19 cellular contexts compared by ENCODE assay signal in the genomic region with DNA sequence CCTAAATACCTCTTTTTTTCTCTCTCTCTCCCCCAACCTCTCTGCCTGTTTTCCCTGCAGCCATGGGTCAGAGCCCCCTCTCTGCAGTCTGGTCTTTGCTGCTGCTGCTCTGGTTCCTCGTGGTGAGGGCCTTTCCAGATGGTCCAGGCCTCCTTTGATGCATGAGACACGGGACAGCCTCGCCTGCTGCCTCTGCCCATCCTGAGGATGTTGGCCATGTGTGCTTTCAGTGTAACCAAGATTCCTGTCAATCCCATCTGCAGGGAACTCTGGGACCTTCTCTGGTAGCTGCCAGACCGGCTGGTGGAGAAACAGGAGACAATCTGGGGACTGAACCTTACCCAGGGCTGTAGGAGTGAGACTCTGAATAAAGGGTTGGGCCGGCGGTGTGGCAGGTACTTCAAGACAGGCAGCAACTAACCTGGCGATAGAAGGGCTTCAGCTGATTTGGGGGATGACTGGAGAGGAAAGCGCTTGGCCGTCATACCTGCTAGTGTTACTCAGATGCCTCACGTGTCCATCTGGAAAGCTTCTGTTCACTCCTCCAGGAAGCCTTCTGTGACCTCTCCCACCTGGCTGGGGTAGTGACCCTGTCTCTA. TPM values are rescaled to one million over a fixed set of nuclear protein-coding genes. Genes with fewer than 3 reads are reported as not detected.
DNase-seq lines count a peak whose midpoint lies in the region; TF ChIP-seq lines count a peak whose summit lies in the region.
"Had no signal": no experiment of that assay in that cellular context is flagged by ENCODE, and none has a peak within 500 bp of the region (broad histone marks: within the 10 kb centered on the region; RNA-seq: fewer than 3 reads in every experiment).

No MANE protein-coding gene starts in this region.

- H3K4me1 Mint-ChIP-seq in activated T-cell treated with anti-CD3 and anti-CD28 coated beads, Interleukin-2, amount 50 U/mL, for 24 hours (ENCODE audit: low read depth): no peaks in the 10 kb centered on the region
- H3K4me1 Mint-ChIP-seq in Calu3 (ENCODE audit: low read depth, unreplicated experiment) (no peaks in the 10 kb centered on the region), endothelial cell (ENCODE audit: unreplicated experiment) (peaks cover 3% of the 10 kb centered on the region)

- H3K36me3 ChIP-seq in osteoblast (ENCODE audit: insufficient read depth, low read length): peaks cover 22% of the 10 kb centered on the region

- H3K27me3 Mint-ChIP-seq in activated T-cell treated with anti-CD3 and anti-CD28 coated beads, Interleukin-2, amount 50 U/mL, for 24 hours: no peaks in the 10 kb centered on the region
- H3K27me3 Mint-ChIP-seq in Calu3 (ENCODE audit: unreplicated experiment) (peaks cover 3% of the 10 kb centered on the region), endothelial cell (ENCODE audit: unreplicated experiment) (peaks cover 7% of the 10 kb centered on the region)
- H3K27me3 Mint-ChIP-seq: CD4-positive, alpha-beta T cell had no signal

- H3K4me1 ChIP-seq in osteoblast (ENCODE audit: insufficient read depth, low read length): no peaks in the 10 kb centered on the region

- H3K9me3 ChIP-seq in osteoblast (ENCODE audit: low read depth, low read length): no peaks in the 10 kb centered on the region
- H3K9me3 ChIP-seq: BLaER1 treated with 17β-estradiol and CSF1 and Interleukin-3, amounts not matched to agents 10 nM and 100 nM had no signal

- TF ChIP-seq CTCF in Calu3 (IDR thresholded peaks at IDR 0.05; ENCODE audit: unreplicated experiment) (no peak), endothelial cell (IDR thresholded peaks at IDR 0.05; ENCODE audit: unreplicated experiment) (no peak), osteoblast (IDR thresholded peaks at IDR 0.05; ENCODE audit: extremely low read depth, low read depth, low read length) (no peak)

- H3K27ac Mint-ChIP-seq in activated T-cell treated with anti-CD3 and anti-CD28 coated beads, Interleukin-2, amount 50 U/mL, for 24 hours: peak overlapping the region; percentile 4
- peak overlapping the region; percentile 4 for H3K27ac Mint-ChIP-seq in Calu3 (ENCODE audit: unreplicated experiment)
- no peak overlapping the region for H3K27ac Mint-ChIP-seq in endothelial cell (ENCODE audit: unreplicated experiment)
- H3K27ac Mint-ChIP-seq: CD4-positive, alpha-beta T cell; HFFc6 had no signal

- H3K4me3 ChIP-seq in osteoblast (ENCODE audit: insufficient read depth, low read length): no peak overlapping the region
- H3K4me3 ChIP-seq: BLaER1 treated with 17β-estradiol and CSF1 and Interleukin-3, amounts not matched to agents 10 nM and 100 nM; GM12878 had no signal

- H3K9me3 Mint-ChIP-seq in activated T-cell treated with anti-CD3 and anti-CD28 coated beads, Interleukin-2, amount 50 U/mL, for 24 hours: no peaks in the 10 kb centered on the region
- peaks cover 3% of the 10 kb centered on the region for H3K9me3 Mint-ChIP-seq in Calu3 (ENCODE audit: low read depth, unreplicated experiment)
- no peaks in the 10 kb centered on the region for H3K9me3 Mint-ChIP-seq in endothelial cell (ENCODE audit: unreplicated experiment)
- H3K9me3 Mint-ChIP-seq: CD4-positive, alpha-beta T cell; HFFc6 had no signal

- H3K4me2 ChIP-seq in osteoblast (ENCODE audit: insufficient read depth, low read length): no peak overlapping the region
- H3K4me2 ChIP-seq: BLaER1 treated with 17β-estradiol and CSF1 and Interleukin-3, amounts not matched to agents 10 nM and 100 nM had no signal

- H4K20me1 ChIP-seq in osteoblast (ENCODE audit: insufficient read depth, low read length): no peaks in the 10 kb centered on the region

- H3K27me3 ChIP-seq in osteoblast (ENCODE audit: insufficient read depth, low read length): no peaks in the 10 kb centered on the region
- H3K27me3 ChIP-seq: BLaER1 treated with 17β-estradiol and CSF1 and Interleukin-3, amounts not matched to agents 10 nM and 100 nM had no signal

- peaks cover 48% of the 10 kb centered on the region for H3K36me3 Mint-ChIP-seq in activated T-cell treated with anti-CD3 and anti-CD28 coated beads, Interleukin-2, amount 50 U/mL, for 24 hours (ENCODE audit: low read depth)
- peaks cover 17% of the 10 kb centered on the region for H3K36me3 Mint-ChIP-seq in Calu3 (ENCODE audit: insufficient read depth, unreplicated experiment)
- H3K36me3 Mint-ChIP-seq in endothelial cell (ENCODE audit: low read depth, unreplicated experiment): peaks cover 20% of the 10 kb centered on the region

- H2AFZ ChIP-seq in osteoblast (ENCODE audit: low read length): no peak overlapping the region

- CTCF ChIA-PET in Calu3 (lab: Charles Lee): no interaction called here

- DNase-seq in activated T-cell treated with anti-CD3 and anti-CD28 coated beads, Interleukin-2, amount 50 U/mL, for 24 hours: no peak
- DNase-seq in activated T-cell treated with anti-CD3 and anti-CD28 coated beads for 4 hours (no peak), Calu3 (no peak), endothelial cell (ENCODE audit: low spot score) (no peak), osteoblast (ENCODE audit: insufficient read length, low spot score, missing footprints) (peak; percentile 44), NCI-H446 (lab: John Stamatoyannopoulos, UW) (no peak), superior temporal gyrus (ENCODE audit: extremely low spot score) (no peak), HPDE6-E6E7 (ENCODE audit: extremely low spot score) (no peak)
- DNase-seq: 8988T; ACHN; CD4-positive, alpha-beta T cell; DMS79; HCEC 1CT; HFFc6 had no signal

- no peak overlapping the region for H3K4me3 Mint-ChIP-seq in activated T-cell treated with anti-CD3 and anti-CD28 coated beads, Interleukin-2, amount 50 U/mL, for 24 hours
- no peak overlapping the region for H3K4me3 Mint-ChIP-seq in Calu3 (ENCODE audit: low read depth, unreplicated experiment)
- peak overlapping the region; percentile 23 for H3K4me3 Mint-ChIP-seq in endothelial cell (ENCODE audit: unreplicated experiment)
- H3K4me3 Mint-ChIP-seq: CD4-positive, alpha-beta T cell; HFFc6 had no signal

- H3K27ac ChIP-seq in osteoblast (ENCODE audit: low read depth, low read length): no peak overlapping the region
- H3K27ac ChIP-seq: BLaER1 treated with 17β-estradiol and CSF1 and Interleukin-3, amounts not matched to agents 10 nM and 100 nM; HL-60 had no signal

- no TSS peak for BruUV-seq in Calu3 (replicated peaks; lab: Mats Ljungman, UMichigan)

- H3K79me2 ChIP-seq in osteoblast (ENCODE audit: insufficient read depth, low read length): no peaks in the 10 kb centered on the region

- intact Hi-C loops in Calu3 (cut with micrococcal nuclease; ENCODE audit: unreplicated experiment): no loop called here

RNA-seq across cellular contexts. Expression of a gene that starts 7.1 kb away (rescaled TPM):
- 6.5 and 6.9 TPM in 2 replicates for total RNA-seq in Calu3 (2022)
- total RNA-seq in endothelial cell (ENCODE audit: unreplicated experiment): 0.72 TPM
- 0.29 and 0.72 TPM in 2 replicates for total RNA-seq in osteoblast

RNA-seq across cellular contexts. Expression of a gene that starts 19.2 kb away (rescaled TPM):
- total RNA-seq in Calu3 (2022) (not detected in 2 replicates), endothelial cell (ENCODE audit: unreplicated experiment) (not detected), osteoblast (not detected in 2 replicates)
- total RNA-seq: CD4-positive, alpha-beta T cell; G401; GM12878; H4; HFFc6 had no signal

RNA-seq across cellular contexts. Expression of a gene that starts 22.3 kb away (rescaled TPM):
- total RNA-seq in Calu3 (2022) (not detected in 2 replicates), endothelial cell (ENCODE audit: unreplicated experiment) (9.7 TPM), osteoblast (0.29 and 0.36 TPM in 2 replicates)
- total RNA-seq: CD4-positive, alpha-beta T cell; GM12878; HFFc6 had no signal
